ENCODE assay signal across 1 cellular context in the genomic region with DNA sequence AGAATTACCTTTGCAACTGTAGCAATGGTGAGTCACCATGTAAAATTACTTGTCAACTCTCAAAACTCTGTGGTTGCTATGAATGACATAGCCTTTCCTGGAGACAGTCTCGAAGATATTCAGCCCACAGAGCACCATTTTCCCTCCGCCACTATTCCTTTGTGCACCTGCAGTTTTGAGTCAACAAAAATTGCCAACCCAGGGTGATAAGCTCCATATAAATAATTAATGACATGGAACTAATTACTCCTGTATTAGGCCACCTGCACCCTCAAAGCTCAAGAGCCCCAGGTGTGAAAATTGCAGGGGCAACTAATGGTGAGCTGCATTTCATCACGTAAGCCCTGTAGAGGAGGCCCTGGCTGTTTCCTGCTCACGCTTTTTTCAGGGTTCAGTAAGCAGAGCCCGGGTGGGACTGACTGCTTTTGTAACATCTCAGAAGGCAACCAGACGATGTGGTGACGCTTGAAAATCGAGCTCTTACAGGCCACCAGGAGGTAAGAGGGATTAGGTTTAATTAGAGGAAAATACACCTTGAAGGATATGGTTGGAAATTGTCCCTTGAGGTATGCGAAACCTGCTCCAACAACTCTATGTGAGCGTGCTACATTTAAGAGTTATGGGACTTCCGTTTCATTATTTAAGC.
TF ChIP-seq lines count a peak whose summit lies in the region.

No MANE protein-coding gene starts in this region.

TF ChIP-seq in GM12878, 131 proteins besides CTCF, POLR2A, EP300 and RAD21 (continues in another document):
- TF ChIP-seq PKNOX1 (IDR thresholded peaks at IDR 0.05) = peak; percentile 74
- TF ChIP-seq ZNF217 (IDR thresholded peaks at IDR 0.05) = peak; percentile 20; the same call in 1 of the 2 replicates
- TF ChIP-seq TCF12 (IDR thresholded peaks at IDR 0.05; ENCODE audit: low read depth, low read length) = peak; percentile 15; the same call in 1 of the 2 replicates
- no peak for TF ChIP-seq SUPT20H (IDR thresholded peaks at IDR 0.05; ENCODE audit: borderline replicate concordance, control insufficient read depth, low read depth, low read length)
- no peak for TF ChIP-seq SREBF2 (IDR thresholded peaks at IDR 0.05; ENCODE audit: low read length)
- TF ChIP-seq PAX5 (IDR thresholded peaks at IDR 0.05; ENCODE audit: borderline replicate concordance, low read depth, low read length) = 0 out of 2 replicates have a peak, but pooled peaks have one; percentile 22
- peak; percentile 90 for TF ChIP-seq ZNF687 (IDR thresholded peaks at IDR 0.05)
- TF ChIP-seq ZBED1 (IDR thresholded peaks at IDR 0.05; ENCODE audit: borderline replicate concordance) = no peak
- TF ChIP-seq ATF2 (IDR thresholded peaks at IDR 0.05; ENCODE audit: low read length) = no peak
- TF ChIP-seq ZNF384 (IDR thresholded peaks at IDR 0.05; ENCODE audit: borderline replicate concordance, low read depth, low read length) = no peak
- no peak for TF ChIP-seq CHD2 (IDR thresholded peaks at IDR 0.05; ENCODE audit: borderline replicate concordance, low read depth, low read length)
- no peak for TF ChIP-seq SPI1 (IDR thresholded peaks at IDR 0.05; ENCODE audit: borderline replicate concordance, insufficient read depth, low read depth, low read length)
- TF ChIP-seq KAT2A (conservative IDR thresholded peaks at IDR 0.05; ENCODE audit: control insufficient read depth, low read depth, low read length) = no peak
- TF ChIP-seq TAF1 (IDR thresholded peaks at IDR 0.05; ENCODE audit: borderline replicate concordance, low read depth, low read length) = no peak
- no peak for TF ChIP-seq ZBTB4 (CRISPR knock-in tag; IDR thresholded peaks at IDR 0.05)
- peak; percentile 95 for TF ChIP-seq MTA2 (IDR thresholded peaks at IDR 0.05; ENCODE audit: low read depth)
- TF ChIP-seq ATF3 (IDR thresholded peaks at IDR 0.05; ENCODE audit: borderline replicate concordance, extremely low read depth, low read depth, low read length) = no peak
- no peak for TF ChIP-seq MEF2A (IDR thresholded peaks at IDR 0.05; ENCODE audit: insufficient read depth, low read depth, low read length)
- no peak for TF ChIP-seq HSF1 (IDR thresholded peaks at IDR 0.05; ENCODE audit: low read depth, low read length)
- TF ChIP-seq RCOR1 (conservative IDR thresholded peaks at IDR 0.05; ENCODE audit: low read depth, low read length) = no peak
- TF ChIP-seq BRCA1 (IDR thresholded peaks at IDR 0.05; ENCODE audit: low read depth, low read length) = no peak
- TF ChIP-seq SMAD5 (IDR thresholded peaks at IDR 0.05; ENCODE audit: low read depth) = no peak
- TF ChIP-seq, protein P1, sequence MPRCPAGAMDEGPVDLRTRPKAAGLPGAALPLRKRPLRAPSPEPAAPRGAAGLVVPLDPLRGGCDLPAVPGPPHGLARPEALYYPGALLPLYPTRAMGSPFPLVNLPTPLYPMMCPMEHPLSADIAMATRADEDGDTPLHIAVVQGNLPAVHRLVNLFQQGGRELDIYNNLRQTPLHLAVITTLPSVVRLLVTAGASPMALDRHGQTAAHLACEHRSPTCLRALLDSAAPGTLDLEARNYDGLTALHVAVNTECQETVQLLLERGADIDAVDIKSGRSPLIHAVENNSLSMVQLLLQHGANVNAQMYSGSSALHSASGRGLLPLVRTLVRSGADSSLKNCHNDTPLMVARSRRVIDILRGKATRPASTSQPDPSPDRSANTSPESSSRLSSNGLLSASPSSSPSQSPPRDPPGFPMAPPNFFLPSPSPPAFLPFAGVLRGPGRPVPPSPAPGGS (IDR thresholded peaks at IDR 0.05; ENCODE audit: borderline replicate concordance, insufficient read depth, low read depth, low read length, poor library complexity, severe bottlenecking) = no peak
- TF ChIP-seq POU2F2 (IDR thresholded peaks at IDR 0.05; ENCODE audit: borderline replicate concordance, low read depth, low read length) = no peak
- TF ChIP-seq MYC (IDR thresholded peaks at IDR 0.05; ENCODE audit: insufficient read depth, insufficient read length, insufficient replicate concordance, low read length, severe bottlenecking) = no peak
- TF ChIP-seq EED (IDR thresholded peaks at IDR 0.05; ENCODE audit: low read depth) = no peak
- no peak for TF ChIP-seq SUZ12 (IDR thresholded peaks at IDR 0.05; ENCODE audit: unreplicated experiment)
- TF ChIP-seq NR2C2 (IDR thresholded peaks at IDR 0.05; ENCODE audit: borderline replicate concordance, control insufficient read depth, insufficient read length, low read depth) = no peak
- TF ChIP-seq SRF (IDR thresholded peaks at IDR 0.05; ENCODE audit: low read depth in 2 of 2, low read length in 2 of 2) = no peak
- TF ChIP-seq RFX5 (IDR thresholded peaks at IDR 0.05; ENCODE audit: low read depth, low read length) = no peak
- TF ChIP-seq IKZF1 (conservative IDR thresholded peaks at IDR 0.05) = peak; percentile 90
- TF ChIP-seq ESRRA (IDR thresholded peaks at IDR 0.05; ENCODE audit: low read length) = no peak
- TF ChIP-seq MXI1 (IDR thresholded peaks at IDR 0.05; ENCODE audit: low read depth, low read length) = 0 out of 2 replicates have a peak, but pooled peaks have one; percentile 42
- TF ChIP-seq RELB (IDR thresholded peaks at IDR 0.05; ENCODE audit: low read depth) = peak; percentile 84
- peak; percentile 76; the same call in 1 of the 2 replicates for TF ChIP-seq GATAD2B (conservative IDR thresholded peaks at IDR 0.05; ENCODE audit: low read depth)
- no peak; the same call in 1 of the 2 replicates for TF ChIP-seq BACH1 (IDR thresholded peaks at IDR 0.05; ENCODE audit: borderline replicate concordance)
- no peak for TF ChIP-seq SREBF1 (IDR thresholded peaks at IDR 0.05; ENCODE audit: low read length)
- no peak for TF ChIP-seq RB1 (IDR thresholded peaks at IDR 0.05; ENCODE audit: borderline replicate concordance)
- TF ChIP-seq NBN (IDR thresholded peaks at IDR 0.05) = peak; percentile 81
- no peak for TF ChIP-seq LARP7 (IDR thresholded peaks at IDR 0.05)
- TF ChIP-seq CREB1 (IDR thresholded peaks at IDR 0.05; ENCODE audit: low read depth) = no peak
- TF ChIP-seq SP1 (IDR thresholded peaks at IDR 0.05; ENCODE audit: low read depth, low read length) = no peak
- no peak for TF ChIP-seq IRF4 (IDR thresholded peaks at IDR 0.05; ENCODE audit: low read depth, low read length)
- no peak for TF ChIP-seq KLF5 (IDR thresholded peaks at IDR 0.05; ENCODE audit: partially characterized antibody)
- no peak for TF ChIP-seq SMC3 (IDR thresholded peaks at IDR 0.05; ENCODE audit: borderline replicate concordance, low read length)
- peak; percentile 81 to 88 for TF ChIP-seq IKZF2 (IDR thresholded peaks at IDR 0.05)
- TF ChIP-seq RAD51 (IDR thresholded peaks at IDR 0.05) = peak; percentile 27; the same call in 1 of the 2 replicates
- TF ChIP-seq HDGF (IDR thresholded peaks at IDR 0.05) = no peak
- TF ChIP-seq RUNX3 (IDR thresholded peaks at IDR 0.05; ENCODE audit: low read length) = peak; percentile 32; the same call in 1 of the 2 replicates
- TF ChIP-seq ASH2L (IDR thresholded peaks at IDR 0.05; ENCODE audit: borderline replicate concordance, low read depth) = no peak
